Comparison of ENCODE assay signal across 2 cellular contexts in genomic region chr22:35530700-35531099, GRCh38.
TF ChIP-seq lines count a peak whose summit lies in the region.

No MANE protein-coding gene starts in this region.

TF ChIP-seq in K562, 482 proteins besides CTCF, POLR2A, EP300 and RAD21:
- TF ChIP-seq XRCC5 (IDR thresholded peaks at IDR 0.05; ENCODE audit: low read depth, low read length) (no peak), REST (CRISPR knock-in tag; IDR thresholded peaks at IDR 0.05; ENCODE audit: low read depth) (no peak), KAT8 (IDR thresholded peaks at IDR 0.05; ENCODE audit: low read depth) (no peak), HDAC6 (IDR thresholded peaks at IDR 0.05; ENCODE audit: low read depth, low read length) (no peak), E4F1 (CRISPR knock-in tag; IDR thresholded peaks at IDR 0.05; ENCODE audit: borderline replicate concordance) (no peak), USF1 (CRISPR knock-in tag; IDR thresholded peaks at IDR 0.05) (0 out of 2 replicates have a peak, but pooled peaks have one; percentile 8), TCF7 (IDR thresholded peaks at IDR 0.05; ENCODE audit: borderline replicate concordance) (no peak), ZKSCAN1 (IDR thresholded peaks at IDR 0.05; ENCODE audit: low read depth, low read length) (no peak), USF2 (CRISPR knock-in tag; IDR thresholded peaks at IDR 0.05) (peak; percentile 33; the same call in 1 of the 2 replicates), ZNF764 (CRISPR knock-in tag; IDR thresholded peaks at IDR 0.05; ENCODE audit: low read depth) (no peak), DMBX1 (CRISPR knock-in tag; IDR thresholded peaks at IDR 0.05; ENCODE audit: borderline replicate concordance) (no peak), IFI16 (CRISPR knock-in tag; IDR thresholded peaks at IDR 0.05) (no peak), KLF13 (tag; IDR thresholded peaks at IDR 0.05; ENCODE audit: borderline replicate concordance, low read depth) (no peak)
- TF ChIP-seq, protein P1, sequence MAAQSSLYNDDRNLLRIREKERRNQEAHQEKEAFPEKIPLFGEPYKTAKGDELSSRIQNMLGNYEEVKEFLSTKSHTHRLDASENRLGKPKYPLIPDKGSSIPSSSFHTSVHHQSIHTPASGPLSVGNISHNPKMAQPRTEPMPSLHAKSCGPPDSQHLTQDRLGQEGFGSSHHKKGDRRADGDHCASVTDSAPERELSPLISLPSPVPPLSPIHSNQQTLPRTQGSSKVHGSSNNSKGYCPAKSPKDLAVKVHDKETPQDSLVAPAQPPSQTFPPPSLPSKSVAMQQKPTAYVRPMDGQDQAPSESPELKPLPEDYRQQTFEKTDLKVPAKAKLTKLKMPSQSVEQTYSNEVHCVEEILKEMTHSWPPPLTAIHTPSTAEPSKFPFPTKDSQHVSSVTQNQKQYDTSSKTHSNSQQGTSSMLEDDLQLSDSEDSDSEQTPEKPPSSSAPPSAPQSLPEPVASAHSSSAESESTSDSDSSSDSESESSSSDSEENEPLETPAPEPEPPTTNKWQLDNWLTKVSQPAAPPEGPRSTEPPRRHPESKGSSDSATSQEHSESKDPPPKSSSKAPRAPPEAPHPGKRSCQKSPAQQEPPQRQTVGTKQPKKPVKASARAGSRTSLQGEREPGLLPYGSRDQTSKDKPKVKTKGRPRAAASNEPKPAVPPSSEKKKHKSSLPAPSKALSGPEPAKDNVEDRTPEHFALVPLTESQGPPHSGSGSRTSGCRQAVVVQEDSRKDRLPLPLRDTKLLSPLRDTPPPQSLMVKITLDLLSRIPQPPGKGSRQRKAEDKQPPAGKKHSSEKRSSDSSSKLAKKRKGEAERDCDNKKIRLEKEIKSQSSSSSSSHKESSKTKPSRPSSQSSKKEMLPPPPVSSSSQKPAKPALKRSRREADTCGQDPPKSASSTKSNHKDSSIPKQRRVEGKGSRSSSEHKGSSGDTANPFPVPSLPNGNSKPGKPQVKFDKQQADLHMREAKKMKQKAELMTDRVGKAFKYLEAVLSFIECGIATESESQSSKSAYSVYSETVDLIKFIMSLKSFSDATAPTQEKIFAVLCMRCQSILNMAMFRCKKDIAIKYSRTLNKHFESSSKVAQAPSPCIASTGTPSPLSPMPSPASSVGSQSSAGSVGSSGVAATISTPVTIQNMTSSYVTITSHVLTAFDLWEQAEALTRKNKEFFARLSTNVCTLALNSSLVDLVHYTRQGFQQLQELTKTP (IDR thresholded peaks at IDR 0.05; ENCODE audit: low read depth in 1 of 2, partially characterized antibody in 2 of 2) = no peak

TF ChIP-seq in GM12891, 5 proteins besides CTCF, POLR2A, EP300 and RAD21 (continued from another document):
- TF ChIP-seq PAX5 (IDR thresholded peaks at IDR 0.05; ENCODE audit: insufficient read depth, low read length, severe bottlenecking) (no peak), POU2F2 (IDR thresholded peaks at IDR 0.05; ENCODE audit: low read depth, low read length) (no peak), TAF1 (IDR thresholded peaks at IDR 0.05; ENCODE audit: low read depth, low read length) (no peak), POLR2AphosphoS5 (IDR thresholded peaks at IDR 0.05; ENCODE audit: low read depth, low read length) (no peak)
